1 cellular context compared by ENCODE assay signal in the genomic region with DNA sequence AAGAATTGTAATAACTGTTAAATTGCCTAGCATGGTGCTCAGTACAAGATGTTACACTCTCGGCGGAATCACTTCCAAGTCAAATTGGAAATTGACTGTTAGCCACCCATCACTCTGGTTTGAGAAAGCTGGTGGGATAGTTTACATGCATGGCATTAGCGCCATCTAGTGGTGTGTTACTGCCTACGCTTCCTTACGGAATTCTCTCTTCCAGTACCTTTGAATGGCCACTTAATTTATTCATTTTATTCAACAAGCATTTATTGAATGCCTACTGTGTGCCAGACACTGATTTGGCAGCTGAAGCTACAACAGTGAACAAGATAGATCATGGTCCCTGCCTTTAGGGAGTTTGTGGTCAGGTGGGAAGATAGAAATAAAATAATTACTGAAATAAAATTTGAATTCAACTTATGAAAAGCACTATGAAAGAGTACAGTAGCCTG.
A peak's percentile ranks its signal among the peaks of the same experiment; 100 is the strongest.
TF ChIP-seq lines count a peak whose summit lies in the region.

No MANE protein-coding gene starts in this region.

TF ChIP-seq in HepG2, 621 proteins besides CTCF, POLR2A, EP300 and RAD21 (continued from another document):
- TF ChIP-seq, protein P1, sequence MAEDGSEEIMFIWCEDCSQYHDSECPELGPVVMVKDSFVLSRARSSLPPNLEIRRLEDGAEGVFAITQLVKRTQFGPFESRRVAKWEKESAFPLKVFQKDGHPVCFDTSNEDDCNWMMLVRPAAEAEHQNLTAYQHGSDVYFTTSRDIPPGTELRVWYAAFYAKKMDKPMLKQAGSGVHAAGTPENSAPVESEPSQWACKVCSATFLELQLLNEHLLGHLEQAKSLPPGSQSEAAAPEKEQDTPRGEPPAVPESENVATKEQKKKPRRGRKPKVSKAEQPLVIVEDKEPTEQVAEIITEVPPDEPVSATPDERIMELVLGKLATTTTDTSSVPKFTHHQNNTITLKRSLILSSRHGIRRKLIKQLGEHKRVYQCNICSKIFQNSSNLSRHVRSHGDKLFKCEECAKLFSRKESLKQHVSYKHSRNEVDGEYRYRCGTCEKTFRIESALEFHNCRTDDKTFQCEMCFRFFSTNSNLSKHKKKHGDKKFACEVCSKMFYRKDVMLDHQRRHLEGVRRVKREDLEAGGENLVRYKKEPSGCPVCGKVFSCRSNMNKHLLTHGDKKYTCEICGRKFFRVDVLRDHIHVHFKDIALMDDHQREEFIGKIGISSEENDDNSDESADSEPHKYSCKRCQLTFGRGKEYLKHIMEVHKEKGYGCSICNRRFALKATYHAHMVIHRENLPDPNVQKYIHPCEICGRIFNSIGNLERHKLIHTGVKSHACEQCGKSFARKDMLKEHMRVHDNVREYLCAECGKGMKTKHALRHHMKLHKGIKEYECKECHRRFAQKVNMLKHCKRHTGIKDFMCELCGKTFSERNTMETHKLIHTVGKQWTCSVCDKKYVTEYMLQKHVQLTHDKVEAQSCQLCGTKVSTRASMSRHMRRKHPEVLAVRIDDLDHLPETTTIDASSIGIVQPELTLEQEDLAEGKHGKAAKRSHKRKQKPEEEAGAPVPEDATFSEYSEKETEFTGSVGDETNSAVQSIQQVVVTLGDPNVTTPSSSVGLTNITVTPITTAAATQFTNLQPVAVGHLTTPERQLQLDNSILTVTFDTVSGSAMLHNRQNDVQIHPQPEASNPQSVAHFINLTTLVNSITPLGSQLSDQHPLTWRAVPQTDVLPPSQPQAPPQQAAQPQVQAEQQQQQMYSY (CRISPR knock-in tag; IDR thresholded peaks at IDR 0.05): no peak
- TF ChIP-seq POLR2AphosphoS2 (IDR thresholded peaks at IDR 0.05; ENCODE audit: low read depth, low read length) (no peak), ZNF557 (CRISPR knock-in tag; IDR thresholded peaks at IDR 0.05) (no peak), ISX (CRISPR knock-in tag; conservative IDR thresholded peaks at IDR 0.05) (no peak), GZF1 (CRISPR knock-in tag; IDR thresholded peaks at IDR 0.05) (0 out of 2 replicates have a peak, but pooled peaks have one; percentile 47), ZSCAN9 (CRISPR knock-in tag; IDR thresholded peaks at IDR 0.05; ENCODE audit: borderline replicate concordance) (0 out of 2 replicates have a peak, but pooled peaks have one; percentile 52), REXO4 (CRISPR knock-in tag; IDR thresholded peaks at IDR 0.05; ENCODE audit: borderline replicate concordance) (0 out of 2 replicates have a peak, but pooled peaks have one; percentile 21), BCL6 (CRISPR knock-in tag; IDR thresholded peaks at IDR 0.05) (0 out of 2 replicates have a peak, but pooled peaks have one; percentile 16), ZNF136 (CRISPR knock-in tag; IDR thresholded peaks at IDR 0.05; ENCODE audit: low read depth) (no peak), SNAI1 (CRISPR knock-in tag; IDR thresholded peaks at IDR 0.05; ENCODE audit: borderline replicate concordance) (no peak)
- TF ChIP-seq, protein P2, sequence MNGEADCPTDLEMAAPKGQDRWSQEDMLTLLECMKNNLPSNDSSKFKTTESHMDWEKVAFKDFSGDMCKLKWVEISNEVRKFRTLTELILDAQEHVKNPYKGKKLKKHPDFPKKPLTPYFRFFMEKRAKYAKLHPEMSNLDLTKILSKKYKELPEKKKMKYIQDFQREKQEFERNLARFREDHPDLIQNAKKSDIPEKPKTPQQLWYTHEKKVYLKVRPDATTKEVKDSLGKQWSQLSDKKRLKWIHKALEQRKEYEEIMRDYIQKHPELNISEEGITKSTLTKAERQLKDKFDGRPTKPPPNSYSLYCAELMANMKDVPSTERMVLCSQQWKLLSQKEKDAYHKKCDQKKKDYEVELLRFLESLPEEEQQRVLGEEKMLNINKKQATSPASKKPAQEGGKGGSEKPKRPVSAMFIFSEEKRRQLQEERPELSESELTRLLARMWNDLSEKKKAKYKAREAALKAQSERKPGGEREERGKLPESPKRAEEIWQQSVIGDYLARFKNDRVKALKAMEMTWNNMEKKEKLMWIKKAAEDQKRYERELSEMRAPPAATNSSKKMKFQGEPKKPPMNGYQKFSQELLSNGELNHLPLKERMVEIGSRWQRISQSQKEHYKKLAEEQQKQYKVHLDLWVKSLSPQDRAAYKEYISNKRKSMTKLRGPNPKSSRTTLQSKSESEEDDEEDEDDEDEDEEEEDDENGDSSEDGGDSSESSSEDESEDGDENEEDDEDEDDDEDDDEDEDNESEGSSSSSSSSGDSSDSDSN (CRISPR knock-in tag; IDR thresholded peaks at IDR 0.05): 0 out of 2 replicates have a peak, but pooled peaks have one; percentile 27
- TF ChIP-seq, protein P3, sequence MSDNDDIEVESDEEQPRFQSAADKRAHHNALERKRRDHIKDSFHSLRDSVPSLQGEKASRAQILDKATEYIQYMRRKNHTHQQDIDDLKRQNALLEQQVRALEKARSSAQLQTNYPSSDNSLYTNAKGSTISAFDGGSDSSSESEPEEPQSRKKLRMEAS (IDR thresholded peaks at IDR 0.05): no peak
